In genomic region chr4:129602447-129602846, GRCh38 we compare ENCODE assay signal across 8 cellular contexts.
"Had no signal": no experiment of that assay in that cellular context is flagged by ENCODE, and none has a peak within 500 bp of the region (broad histone marks: within the 10 kb centered on the region; RNA-seq: fewer than 3 reads in every experiment).

No MANE protein-coding gene starts in this region.

- DNase-seq: GDM1, GF-D8 had no signal

- H3K4me3 ChIP-seq: GM12878 had no signal

- ATAC-seq: GM12878 had no signal

- FAIRE-seq: G401.6, GM12878, GM12891, GM12892, GM18507, GM19239 had no signal
